ENCODE assay signal across 11 cellular contexts in genomic region chr10:115963848-115964247, GRCh38.
DNase-seq lines count a peak whose midpoint lies in the region; ATAC-seq and TF ChIP-seq lines count a peak whose summit lies in the region.
"Had no signal": no experiment of that assay in that cellular context is flagged by ENCODE, and none has a peak within 500 bp of the region (broad histone marks: within the 10 kb centered on the region; RNA-seq: fewer than 3 reads in every experiment).

No MANE protein-coding gene starts in this region.

- no peak overlapping the region for H3K4me3 Mint-ChIP-seq in neural progenitor cell
- H3K4me3 Mint-ChIP-seq: activated CD4-positive, alpha-beta T cell treated with anti-CD3 and anti-CD28 coated beads, Interleukin-2, amount 10 ng/mL, durations not matched to agents 7 days and 5 days; activated naive CD8-positive, alpha-beta T cell treated with anti-CD3 and anti-CD28 coated beads for 36 hours had no signal

- H3K4me3 ChIP-seq in cardiac fibroblast (replicated peaks in 1 of 2; ENCODE audit: low read depth in 2 of 2, low read length in 2 of 2) (no peak overlapping the region), neural progenitor cell (no peak overlapping the region)

- H3K9me3 Mint-ChIP-seq in neural progenitor cell = peaks cover 2% of the 10 kb centered on the region
- H3K9me3 Mint-ChIP-seq: activated naive CD8-positive, alpha-beta T cell treated with anti-CD3 and anti-CD28 coated beads for 36 hours had no signal

- H3K27ac ChIP-seq in neural progenitor cell = no peak overlapping the region

- no peak overlapping the region for H3K4me2 ChIP-seq in neural progenitor cell

- no peaks in the 10 kb centered on the region for H3F3A ChIP-seq in neural progenitor cell (ENCODE audit: low read depth)

- in situ Hi-C loops in KBM-7 (cut with MboI; ENCODE audit: low pct_unique_long_range_greater_than_20kb, low sequenced_read_pairs) = no loop called here

- peak overlapping the region; percentile 52 for H2AFZ ChIP-seq in neural progenitor cell (replicated peaks)

- peak; percentile 14 for TF ChIP-seq CTCF in cardiac fibroblast (IDR thresholded peaks at IDR 0.05; ENCODE audit: low read depth, low read length)
- TF ChIP-seq CTCF in neural progenitor cell (IDR thresholded peaks at IDR 0.05) = peak; percentile 7

- H3K27me3 Mint-ChIP-seq in neural progenitor cell (ENCODE audit: insufficient read depth, low read depth) = peaks cover 4% of the 10 kb centered on the region
- H3K27me3 Mint-ChIP-seq: activated CD4-positive, alpha-beta T cell treated with anti-CD3 and anti-CD28 coated beads, Interleukin-2, amount 10 ng/mL, durations not matched to agents 7 days and 5 days had no signal

- DNase-seq in ELF-1 (ENCODE audit: low read depth, low spot score) = peak; percentile 30
- peak; percentile 29 for DNase-seq in NAMALWA (ENCODE audit: low spot score)
- DNase-seq in cardiac fibroblast (ENCODE audit: low read depth in 2 of 2) = peak in 1 of 2 donors; percentile 22
- peak; percentile 29 for DNase-seq in neural progenitor cell (ENCODE audit: low spot score)
- no peak for DNase-seq in NCI-H1092 treated with DMSO at 0.1 percent for 48 hours (lab: John Stamatoyannopoulos, UW)
- DNase-seq in KBM-7 = no peak
- DNase-seq: activated CD4-positive, alpha-beta T cell treated with anti-CD3 and anti-CD28 coated beads, Interleukin-2, amount 10 ng/mL, durations not matched to agents 7 days and 5 days; activated naive CD8-positive, alpha-beta T cell treated with anti-CD3 and anti-CD28 coated beads for 36 hours; left cardiac atrium had no signal

- no peaks in the 10 kb centered on the region for H3K36me3 ChIP-seq in neural progenitor cell

- H3K4me1 ChIP-seq in neural progenitor cell = peaks cover 5% of the 10 kb centered on the region

- no peak overlapping the region for H3K9ac ChIP-seq in neural progenitor cell

- H3K27me3 ChIP-seq in neural progenitor cell = no peaks in the 10 kb centered on the region

- no peaks in the 10 kb centered on the region for H3K36me3 Mint-ChIP-seq in neural progenitor cell
- H3K36me3 Mint-ChIP-seq: activated naive CD8-positive, alpha-beta T cell treated with anti-CD3 and anti-CD28 coated beads for 36 hours had no signal

- no peaks in the 10 kb centered on the region for H3K79me2 ChIP-seq in neural progenitor cell (ENCODE audit: low read depth)

- H3K4me1 Mint-ChIP-seq in neural progenitor cell = peaks cover 10% of the 10 kb centered on the region
- H3K4me1 Mint-ChIP-seq: activated CD4-positive, alpha-beta T cell treated with anti-CD3 and anti-CD28 coated beads, Interleukin-2, amount 10 ng/mL, durations not matched to agents 7 days and 5 days; activated naive CD8-positive, alpha-beta T cell treated with anti-CD3 and anti-CD28 coated beads for 36 hours had no signal

- no peaks in the 10 kb centered on the region for H4K20me1 ChIP-seq in neural progenitor cell (ENCODE audit: low read depth)

- ATAC-seq in HG03280 (IDR thresholded peaks at IDR 0.05; ENCODE audit: unreplicated experiment) (no peak), HG03432 (IDR thresholded peaks at IDR 0.05; ENCODE audit: unreplicated experiment) (no peak)
- ATAC-seq: left cardiac atrium had no signal

- no peaks in the 10 kb centered on the region for H3K9me3 ChIP-seq in neural progenitor cell (ENCODE audit: low read depth)

- peak overlapping the region; percentile 47 for H3K27ac Mint-ChIP-seq in neural progenitor cell
- H3K27ac Mint-ChIP-seq: activated CD4-positive, alpha-beta T cell treated with anti-CD3 and anti-CD28 coated beads, Interleukin-2, amount 10 ng/mL, durations not matched to agents 7 days and 5 days; activated naive CD8-positive, alpha-beta T cell treated with anti-CD3 and anti-CD28 coated beads for 36 hours had no signal

Comparison
In these comparisons a context has a peak if more than half of its experiments do, and no peak if none do; other contexts are left out.
1. DNase-seq: peak in ELF-1 (single experiment), NAMALWA (single experiment) and neural progenitor cell (single experiment); none in NCI-H1092 treated with DMSO at 0.1 percent for 48 hours (single experiment) and KBM-7 (single experiment).